Comparison of ENCODE assay signal across 20 cellular contexts in the genomic region with DNA sequence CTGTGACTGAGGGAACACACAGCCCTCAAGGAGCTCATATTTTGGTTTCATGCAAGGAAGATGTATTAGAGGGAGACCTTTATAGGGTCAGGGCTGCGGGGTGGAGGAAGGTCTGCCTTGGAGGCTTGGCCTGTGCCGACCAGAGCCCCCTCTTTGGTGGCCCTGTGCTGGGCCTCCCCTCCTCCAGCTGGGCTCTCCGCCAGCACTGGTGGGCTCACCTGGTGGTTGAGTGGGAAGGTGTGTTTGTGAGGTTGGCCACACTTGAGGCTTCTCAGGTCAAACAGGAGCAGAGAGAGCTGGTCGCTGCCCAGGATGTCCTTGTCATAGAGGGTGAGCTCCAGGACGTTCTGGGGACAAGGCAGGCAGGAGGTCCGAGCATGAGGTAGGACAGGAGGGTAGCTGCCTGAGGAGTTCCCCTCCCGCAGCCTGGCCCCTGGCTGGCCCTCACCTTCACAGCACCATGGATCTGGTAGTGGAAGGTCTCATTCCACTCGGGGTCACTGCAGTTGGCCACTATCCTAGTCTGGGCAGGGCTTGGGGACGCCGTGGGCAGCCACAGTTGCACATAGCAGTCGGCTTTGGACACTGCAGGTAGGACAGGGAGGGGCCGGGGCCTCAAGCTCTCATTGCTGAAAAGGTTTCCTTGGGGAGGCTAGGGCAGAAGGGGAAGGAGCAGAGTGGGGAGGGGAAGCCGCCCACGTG. TPM values are rescaled to one million over a fixed set of nuclear protein-coding genes. Genes with fewer than 3 reads are reported as not detected.
"Had no signal": no experiment of that assay in that cellular context is flagged by ENCODE, and none has a peak within 500 bp of the region (broad histone marks: within the 10 kb centered on the region; RNA-seq: fewer than 3 reads in every experiment).

No MANE protein-coding gene starts in this region.

- H3K4me1 ChIP-seq: colonic mucosa had no signal

- H3K36me3 Mint-ChIP-seq: natural killer cell treated with Interleukin-12 subunit alpha and Interleukin-12 subunit beta and Interleukin-15 and Interleukin-18, amount 100 ng/mL, for 72 hours; stimulated activated effector memory CD8-positive, alpha-beta T cell treated with anti-CD3 and anti-CD28 coated beads, Interleukin-12 subunit alpha, Interleukin-12 subunit beta, amount 100 ng/mL, for 72 hours had no signal

- H3K4me2 ChIP-seq: hepatocyte had no signal

- DNase-seq: activated CD4-positive, alpha-beta T cell treated with anti-CD3 and anti-CD28 coated beads, Interleukin-2, amount 50 U/mL, for 4 hours; activated CD4-positive, CD25-positive, alpha-beta regulatory T cell treated with anti-CD3 and anti-CD28 coated beads, Interleukin-2, amount 50 U/mL, for 72 hours; activated naive CD4-positive, alpha-beta T cell; activated T-cell treated with anti-CD3 and anti-CD28 coated beads, Interleukin-2, amount 50 U/mL, for 72 hours; caudate nucleus; colonic mucosa; effector CD4-positive, alpha-beta T cell; retina; SHP77 treated with DMSO at 0.1 percent for 48 hours; substantia nigra; T-helper 17 cell had no signal

- H3K9me3 Mint-ChIP-seq: activated T-cell treated with anti-CD3 and anti-CD28 coated beads, Interleukin-2, amount 50 U/mL, for 72 hours; natural killer cell treated with Interleukin-12 subunit alpha and Interleukin-12 subunit beta and Interleukin-15 and Interleukin-18, amount 100 ng/mL, for 72 hours; stimulated activated effector memory CD8-positive, alpha-beta T cell treated with anti-CD3 and anti-CD28 coated beads, Interleukin-12 subunit alpha, Interleukin-12 subunit beta, amount 100 ng/mL, for 72 hours had no signal

- ATAC-seq: gastroesophageal sphincter; natural killer cell treated with Interleukin-12 subunit alpha and Interleukin-12 subunit beta and Interleukin-15 and Interleukin-18, amount 100 ng/mL, for 72 hours; stimulated activated effector memory CD8-positive, alpha-beta T cell treated with anti-CD3 and anti-CD28 coated beads, Interleukin-12 subunit alpha, Interleukin-12 subunit beta, amount 100 ng/mL, for 72 hours; T-helper 17 cell had no signal

- H3K4me1 Mint-ChIP-seq: stimulated activated effector memory CD8-positive, alpha-beta T cell treated with anti-CD3 and anti-CD28 coated beads, Interleukin-12 subunit alpha, Interleukin-12 subunit beta, amount 100 ng/mL, for 72 hours had no signal

- H2AFZ ChIP-seq: hepatocyte had no signal

- H3K4me3 ChIP-seq: colonic mucosa, gastroesophageal sphincter, hepatocyte had no signal

- H3K27ac ChIP-seq: colonic mucosa, gastroesophageal sphincter, hepatocyte had no signal

- H3K27me3 ChIP-seq: colonic mucosa, gastroesophageal sphincter, hepatocyte had no signal

- H3K79me2 ChIP-seq: hepatocyte had no signal

- H3K9me3 ChIP-seq: colonic mucosa, gastroesophageal sphincter had no signal

- H3K36me3 ChIP-seq: colonic mucosa had no signal

- H3K4me3 Mint-ChIP-seq: activated T-cell treated with anti-CD3 and anti-CD28 coated beads, Interleukin-2, amount 50 U/mL, for 72 hours; natural killer cell treated with Interleukin-12 subunit alpha and Interleukin-12 subunit beta and Interleukin-15 and Interleukin-18, amount 100 ng/mL, for 72 hours; stimulated activated effector memory CD8-positive, alpha-beta T cell treated with anti-CD3 and anti-CD28 coated beads, Interleukin-12 subunit alpha, Interleukin-12 subunit beta, amount 100 ng/mL, for 72 hours; T-helper 17 cell had no signal

- H3K27ac Mint-ChIP-seq: activated T-cell treated with anti-CD3 and anti-CD28 coated beads, Interleukin-2, amount 50 U/mL, for 72 hours; natural killer cell treated with Interleukin-12 subunit alpha and Interleukin-12 subunit beta and Interleukin-15 and Interleukin-18, amount 100 ng/mL, for 72 hours; stimulated activated effector memory CD8-positive, alpha-beta T cell treated with anti-CD3 and anti-CD28 coated beads, Interleukin-12 subunit alpha, Interleukin-12 subunit beta, amount 100 ng/mL, for 72 hours; T-helper 17 cell had no signal

RNA-seq across cellular contexts. Expression of a gene that starts 2.4 kb away (rescaled TPM):
- total RNA-seq: endothelial cell of umbilical vein; fibroblast of lung; natural killer cell treated with Interleukin-12 subunit alpha and Interleukin-12 subunit beta and Interleukin-15 and Interleukin-18, amount 100 ng/mL, for 72 hours; osteoblast; T-helper 17 cell had no signal
- polyA plus RNA-seq: endothelial cell of umbilical vein, fibroblast of lung had no signal

RNA-seq across cellular contexts. Expression of a gene that starts 59.7 kb away (rescaled TPM):
- total RNA-seq: activated T-cell treated with anti-CD3 and anti-CD28 coated beads, Interleukin-2, amount 50 U/mL, for 72 hours; endothelial cell of umbilical vein; fibroblast of lung; gastroesophageal sphincter; mucosa of gallbladder; natural killer cell treated with Interleukin-12 subunit alpha and Interleukin-12 subunit beta and Interleukin-15 and Interleukin-18, amount 100 ng/mL, for 72 hours; osteoblast; T-helper 17 cell; urinary bladder had no signal
- polyA plus RNA-seq: endothelial cell of umbilical vein, fibroblast of lung, hepatocyte had no signal
